ENCODE assay signal across 8 cellular contexts in the genomic region with DNA sequence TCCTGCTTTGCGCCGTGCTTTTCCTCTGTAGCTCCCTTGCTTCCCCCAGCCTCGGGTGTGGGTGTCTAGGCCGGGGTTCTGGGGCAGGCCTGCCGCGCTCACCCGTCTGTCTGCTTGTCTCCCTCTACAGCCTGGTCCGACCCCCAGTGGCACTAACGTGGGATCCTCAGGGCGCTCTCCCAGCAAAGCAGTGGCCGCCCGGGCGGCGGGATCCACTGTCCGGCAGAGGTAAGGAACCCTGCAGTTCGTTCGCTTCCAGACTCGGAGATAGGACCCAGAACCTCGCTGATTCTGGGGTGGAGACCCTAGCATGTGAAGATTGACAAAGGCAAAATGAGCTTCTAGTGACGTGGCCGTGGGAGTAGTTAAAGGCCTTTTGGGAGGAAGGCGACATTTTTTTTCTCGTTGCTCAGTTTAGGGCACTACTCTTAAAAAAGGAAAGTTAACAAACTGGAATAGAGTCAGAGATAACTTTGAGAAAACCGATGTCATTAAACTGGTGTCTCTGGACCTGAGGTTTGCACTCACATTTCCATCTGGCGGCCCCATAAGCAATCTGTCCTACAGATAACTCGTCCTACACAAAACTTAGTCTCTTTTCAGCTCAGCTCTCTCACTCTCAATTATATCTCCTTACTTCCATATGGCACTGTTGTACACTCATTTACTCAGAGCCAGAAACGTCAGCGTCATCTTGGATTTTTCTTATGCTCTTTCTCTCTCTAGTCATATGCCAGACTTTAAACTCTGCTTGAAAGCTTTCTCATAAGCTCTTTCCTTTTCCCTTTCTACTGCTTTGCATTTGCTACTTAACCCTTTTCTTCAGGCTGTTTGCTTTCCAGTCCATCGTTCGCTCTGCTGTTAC. TPM values are rescaled to one million over a fixed set of nuclear protein-coding genes. Genes with fewer than 3 reads are reported as not detected.
DNase-seq lines count a peak whose midpoint lies in the region; ATAC-seq, FAIRE-seq and TF ChIP-seq lines count a peak whose summit lies in the region.

No MANE protein-coding gene starts in this region.

- H3K9ac ChIP-seq in keratinocyte (ENCODE audit: control insufficient read depth, extremely low read depth, insufficient read depth, low read length) = peak overlapping the region; percentile 100

- H4K20me1 ChIP-seq in keratinocyte (ENCODE audit: control insufficient read depth, extremely low read depth, insufficient read depth, low read length) = peaks cover 3% of the 10 kb centered on the region

- no peaks in the 10 kb centered on the region for H3K9me3 ChIP-seq in adrenal gland (replicated peaks in 1 of 3)
- H3K9me3 ChIP-seq in keratinocyte (ENCODE audit: control insufficient read depth, low read depth, low read length) = no peaks in the 10 kb centered on the region

- no peak for FAIRE-seq in keratinocyte (lab: Jason Lieb, UNC)

- peak overlapping the region; percentile 88 to 98 (median 90) for H3K4me3 ChIP-seq in adrenal gland
- peak overlapping the region; percentile 90 to 98 (median 97) for H3K4me3 ChIP-seq in keratinocyte (ENCODE audit: control insufficient read depth in 2 of 3, extremely low read depth in 1 of 3, insufficient read depth in 2 of 3, low read depth in 1 of 3, low read length in 3 of 3)

- no peaks in the 10 kb centered on the region for H3K27me3 ChIP-seq in adrenal gland
- no peaks in the 10 kb centered on the region for H3K27me3 ChIP-seq in keratinocyte (ENCODE audit: control insufficient read depth, extremely low read depth, insufficient read depth, low read length)

- peak overlapping the region; percentile 100 for H3K27ac Mint-ChIP-seq in activated naive CD4-positive, alpha-beta T cell treated with anti-CD3 and anti-CD28 coated beads, Interleukin-2, amount 50 U/mL, for 24 hours

- dilution Hi-C loops in keratinocyte (cut with MboI; ENCODE audit: extremely low pct_ligation_motif_present, low sequenced_read_pairs) = no loop called here

- H3K9me3 Mint-ChIP-seq in activated naive CD4-positive, alpha-beta T cell treated with anti-CD3 and anti-CD28 coated beads, Interleukin-2, amount 50 U/mL, for 24 hours = no peaks in the 10 kb centered on the region

- peaks cover 71% of the 10 kb centered on the region for H3K4me1 Mint-ChIP-seq in activated naive CD4-positive, alpha-beta T cell treated with anti-CD3 and anti-CD28 coated beads, Interleukin-2, amount 50 U/mL, for 24 hours

- intact Hi-C loops in adrenal gland (cut with DNase I) = no loop called here

- peaks cover 29% of the 10 kb centered on the region for H3K36me3 Mint-ChIP-seq in activated naive CD4-positive, alpha-beta T cell treated with anti-CD3 and anti-CD28 coated beads, Interleukin-2, amount 50 U/mL, for 24 hours

- peaks cover 18 to 60% of the 10 kb centered on the region in 2 donors for H3K4me1 ChIP-seq in adrenal gland (replicated peaks in 1 of 2)
- H3K4me1 ChIP-seq in keratinocyte (ENCODE audit: control insufficient read depth, extremely low read depth, insufficient read depth, low read length) = peaks cover 23% of the 10 kb centered on the region

- H2AFZ ChIP-seq in keratinocyte (ENCODE audit: control insufficient read depth, low read length) = peak overlapping the region; percentile 93

- H3K4me2 ChIP-seq in keratinocyte (ENCODE audit: control insufficient read depth, extremely low read depth, insufficient read depth, low read depth, low read length) = peak overlapping the region; percentile 94

- peak overlapping the region; percentile 93 to 98 (median 95) for H3K27ac ChIP-seq in adrenal gland
- H3K27ac ChIP-seq in keratinocyte (ENCODE audit: control insufficient read depth, insufficient read depth, low read length) = peak overlapping the region; percentile 100

- peak overlapping the region; percentile 99 for H3K4me3 Mint-ChIP-seq in activated naive CD4-positive, alpha-beta T cell treated with anti-CD3 and anti-CD28 coated beads, Interleukin-2, amount 50 U/mL, for 24 hours

- peaks cover 90% of the 10 kb centered on the region for H3K79me2 ChIP-seq in keratinocyte (ENCODE audit: control insufficient read depth, insufficient read depth, low read length)

- H3K9me1 ChIP-seq in keratinocyte (ENCODE audit: control insufficient read depth, extremely low read depth, insufficient read depth, low read length) = no peaks in the 10 kb centered on the region

- no peak for DNase-seq in activated naive CD4-positive, alpha-beta T cell treated with Interleukin-2 at 50 U/mL for 16 hours
- no peak for DNase-seq in adrenal gland
- DNase-seq in keratinocyte (ENCODE audit: low read depth, low spot score) = no peak
- peak; percentile 7 for DNase-seq in stromal cell of bone marrow (ENCODE audit: low read depth)
- no peak for DNase-seq in NCI-H2107 treated with DMSO at 0.1 percent for 48 hours (lab: John Stamatoyannopoulos, UW; ENCODE audit: unreplicated experiment)
- no peak for DNase-seq in NCI-H2196 treated with DMSO at 0.1 percent for 48 hours (lab: John Stamatoyannopoulos, UW; ENCODE audit: unreplicated experiment)

- H3K27me3 Mint-ChIP-seq in activated naive CD4-positive, alpha-beta T cell treated with anti-CD3 and anti-CD28 coated beads, Interleukin-2, amount 50 U/mL, for 24 hours = no peaks in the 10 kb centered on the region

- TF ChIP-seq POLR2A in adrenal gland (IDR thresholded peaks at IDR 0.05) = no peak

- TF ChIP-seq CTCF in adrenal gland (IDR thresholded peaks at IDR 0.05) (no peak), keratinocyte (optimal IDR thresholded peaks at IDR 0.05 in 1 of 3, IDR thresholded peaks at IDR 0.05 in 1 of 3, conservative IDR thresholded peaks at IDR 0.05 in 1 of 3; ENCODE audit: extremely low read depth in 1 of 3, insufficient read depth in 2 of 3, low read length in 3 of 3) (peak in 1 of 3 experiments; percentile 3)

- 7 to 12% (median 9%) methylated on average over 13 to 30 of the region's 30 CpGs for WGBS in adrenal gland, 4 donors

- peak; percentile 19 for ATAC-seq in HG03196 (IDR thresholded peaks at IDR 0.05; ENCODE audit: unreplicated experiment)

- H3K36me3 ChIP-seq in adrenal gland (replicated peaks in 1 of 2) (peaks cover 0 to 13% of the 10 kb centered on the region in 2 donors), keratinocyte (ENCODE audit: control insufficient read depth in 2 of 2, extremely low read depth in 1 of 2, insufficient read depth in 2 of 2, low read length in 2 of 2) (peaks cover 7 to 29% of the 10 kb centered on the region in 2 experiments)

RNA-seq across cellular contexts. Expression of gene SEC61B, which starts 0.6 kb away (rescaled TPM):
- total RNA-seq in adrenal gland = 100 to 1,000 TPM in 6 of 8 donors, 10 to 100 TPM in 2; 33.2 to 296 (median 137) TPM
- polyA plus RNA-seq in adrenal gland = 100 to 1,000 TPM; 206 to 371 (median 254) TPM
- 182 to 207 TPM (median 199 TPM) in 3 replicates for polyA plus RNA-seq in keratinocyte
- polyA plus RNA-seq in keratinocyte (2011; ENCODE audit: low read depth) = 15.1 TPM
- 158 and 189 TPM in 2 replicates for polyA plus RNA-seq in keratinocyte (2011; cell fraction: cytosol; rRNA removed)
- 83.2 and 94.3 TPM in 2 replicates for polyA plus RNA-seq in keratinocyte (2011; cell fraction: nucleus; rRNA removed)
- 178 and 286 TPM in 2 replicates for polyA plus RNA-seq in keratinocyte (2012; ENCODE audit: low replicate concordance)
- 18.0 to 73.7 TPM (median 54.0 TPM) in 3 replicates for polyA minus RNA-seq in keratinocyte
- 57.2 TPM for polyA minus RNA-seq in keratinocyte (2011; cell fraction: cytosol; rRNA and poly(A)+ RNA removed)
- 18.0 and 23.0 TPM in 2 replicates for polyA minus RNA-seq in keratinocyte (2011; cell fraction: nucleus; rRNA and poly(A)+ RNA removed)

RNA-seq across cellular contexts. Expression of gene ALG2, which starts 0.9 kb away (rescaled TPM):
- 10 to 100 TPM; 44.9 to 95.8 (median 60.8) TPM for total RNA-seq in adrenal gland
- polyA plus RNA-seq in adrenal gland (100 to 1,000 TPM in 1 of 3 donors, 10 to 100 TPM in 2; 19.2 to 144 (median 28.2) TPM), keratinocyte (48.2 to 57.1 TPM (median 50.9 TPM) in 3 replicates)
- polyA plus RNA-seq in keratinocyte (2011; ENCODE audit: low read depth) = 6.3 TPM
- 27.8 and 50.3 TPM in 2 replicates for polyA plus RNA-seq in keratinocyte (2011; cell fraction: cytosol; rRNA removed)
- 76.5 and 87.7 TPM in 2 replicates for polyA plus RNA-seq in keratinocyte (2011; cell fraction: nucleus; rRNA removed)
- 25.0 and 31.5 TPM in 2 replicates for polyA plus RNA-seq in keratinocyte (2012; ENCODE audit: low replicate concordance)
- 15.0 to 37.4 TPM (median 30.8 TPM) in 3 replicates for polyA minus RNA-seq in keratinocyte
- polyA minus RNA-seq in keratinocyte (2011; cell fraction: cytosol; rRNA and poly(A)+ RNA removed) = 37.4 TPM
- polyA minus RNA-seq in keratinocyte (2011; cell fraction: nucleus; rRNA and poly(A)+ RNA removed) = 54.7 and 64.1 TPM in 2 replicates
